Comparison of ENCODE assay signal across 18 cellular contexts in the genomic region with DNA sequence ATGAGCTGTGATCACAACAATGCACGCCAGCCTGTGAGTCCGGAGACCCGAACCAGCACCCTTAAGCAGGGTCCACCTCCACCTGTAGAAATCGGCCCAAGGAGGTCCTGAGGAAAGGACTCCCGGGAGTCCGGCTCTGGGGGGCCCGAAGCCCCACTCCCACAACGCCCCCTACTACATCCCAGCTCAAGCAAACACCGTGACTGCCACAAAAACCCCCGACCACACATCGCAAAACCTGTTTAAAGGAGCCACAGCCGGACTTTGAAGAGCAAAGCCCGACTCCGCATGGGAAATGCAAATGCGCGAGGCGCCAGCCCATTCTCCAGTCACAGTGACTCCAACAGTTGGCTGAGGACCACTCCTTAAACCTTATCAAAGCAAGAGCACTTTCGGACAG.
A peak's percentile ranks its signal among the peaks of the same experiment; 100 is the strongest.
DNase-seq lines count a peak whose midpoint lies in the region; ATAC-seq and TF ChIP-seq lines count a peak whose summit lies in the region.
"Had no signal": no experiment of that assay in that cellular context is flagged by ENCODE, and none has a peak within 500 bp of the region (broad histone marks: within the 10 kb centered on the region; RNA-seq: fewer than 3 reads in every experiment).

No MANE protein-coding gene starts in this region.

- H3K27me3 ChIP-seq in H7 (ENCODE audit: control insufficient read depth, insufficient read depth, low read length) (no peaks in the 10 kb centered on the region), aorta (ENCODE audit: control insufficient read depth in 1 of 2, insufficient read depth in 2 of 2, low read length in 1 of 2) (no peaks in the 10 kb centered on the region)
- H3K27me3 ChIP-seq in naive thymus-derived CD4-positive, alpha-beta T cell (ENCODE audit: control insufficient read depth in 2 of 2, insufficient read depth in 2 of 2, low read length in 2 of 2), result no peaks in the 10 kb centered on the region

- no peaks in the 10 kb centered on the region for H3K4me1 Mint-ChIP-seq in endothelial cell (ENCODE audit: unreplicated experiment)
- no peaks in the 10 kb centered on the region for H3K4me1 Mint-ChIP-seq in naive thymus-derived CD4-positive, alpha-beta T cell
- H3K4me1 Mint-ChIP-seq: CD4-positive, alpha-beta memory T cell; H9 had no signal

- CTCF ChIA-PET in naive thymus-derived CD4-positive, alpha-beta T cell (lab: Charles Lee), result no interaction called here

- H3K4me3 Mint-ChIP-seq in endothelial cell (ENCODE audit: unreplicated experiment), result no peak overlapping the region
- no peak overlapping the region for H3K4me3 Mint-ChIP-seq in naive thymus-derived CD4-positive, alpha-beta T cell
- H3K4me3 Mint-ChIP-seq: CD4-positive, alpha-beta memory T cell; H9 had no signal

- no peak overlapping the region for H3K4me3 ChIP-seq in H7 (ENCODE audit: insufficient read depth, low read depth, low read length)
- H3K4me3 ChIP-seq in aorta (ENCODE audit: low read length in 2 of 2), result no peak overlapping the region
- H3K4me3 ChIP-seq in naive thymus-derived CD4-positive, alpha-beta T cell (ENCODE audit: low read length), result no peak overlapping the region
- H3K4me3 ChIP-seq: GM12878, GM23248 had no signal

- TF ChIP-seq CTCF in GM10266 (IDR thresholded peaks at IDR 0.05; ENCODE audit: control insufficient read depth, insufficient read depth, low read depth, missing control alignments), result no peak
- TF ChIP-seq CTCF in endothelial cell (IDR thresholded peaks at IDR 0.05; ENCODE audit: unreplicated experiment), result no peak

- intact Hi-C loops in aorta (cut with DNase I), result no loop called here
- intact Hi-C loops in naive thymus-derived CD4-positive, alpha-beta T cell (cut with micrococcal nuclease), result no loop called here

- H3K27ac ChIP-seq in aorta (ENCODE audit: low read depth in 1 of 2, low read length in 2 of 2) (no peak overlapping the region), caudate nucleus (ENCODE audit: low read depth, low read length) (no peak overlapping the region)
- no peak overlapping the region for H3K27ac ChIP-seq in naive thymus-derived CD4-positive, alpha-beta T cell (ENCODE audit: low read depth, low read length)
- H3K27ac ChIP-seq: GM23248 had no signal

- ATAC-seq in aorta (ENCODE audit: low FRiP score), result peak; percentile 26
- no peak for ATAC-seq in naive thymus-derived CD4-positive, alpha-beta T cell
- ATAC-seq: GM12878, HCT116 had no signal

- POLR2A ChIA-PET in naive thymus-derived CD4-positive, alpha-beta T cell (lab: Charles Lee), result no interaction called here

- WGBS in aorta, 2 donors, result 74 to 78% methylated on average over 18 of the region's 18 CpGs

- H3K9me3 ChIP-seq in aorta (ENCODE audit: control insufficient read depth, low read length), result no peaks in the 10 kb centered on the region
- H3K9me3 ChIP-seq in naive thymus-derived CD4-positive, alpha-beta T cell (ENCODE audit: control insufficient read depth in 2 of 3, low read length in 3 of 3), result no peaks in the 10 kb centered on the region

- no peaks in the 10 kb centered on the region for H3K4me1 ChIP-seq in aorta (ENCODE audit: control insufficient read depth in 1 of 2, insufficient read depth in 2 of 2, low read length in 2 of 2)
- H3K4me1 ChIP-seq in naive thymus-derived CD4-positive, alpha-beta T cell (ENCODE audit: control insufficient read depth in 2 of 2, insufficient read depth in 2 of 2, low read length in 2 of 2), result no peaks in the 10 kb centered on the region

- H3K27me3 Mint-ChIP-seq in endothelial cell (ENCODE audit: unreplicated experiment), result peaks cover 9% of the 10 kb centered on the region
- no peaks in the 10 kb centered on the region for H3K27me3 Mint-ChIP-seq in naive thymus-derived CD4-positive, alpha-beta T cell
- H3K27me3 Mint-ChIP-seq: CD4-positive, alpha-beta memory T cell had no signal

- DNase-seq in GM10266 (ENCODE audit: extremely low spot score), result peak; percentile 7
- peak; percentile 11 for DNase-seq in H7
- no peak for DNase-seq in endothelial cell (ENCODE audit: low spot score)
- no peak for DNase-seq in aorta
- DNase-seq in NCI-H2107 treated with DMSO at 0.1 percent for 48 hours (lab: John Stamatoyannopoulos, UW; ENCODE audit: unreplicated experiment), result no peak
- DNase-seq in caudate nucleus (lab: John Stamatoyannopoulos, UW), result no peak
- DNase-seq in naive thymus-derived CD4-positive, alpha-beta T cell, result no peak
- no peak for DNase-seq in DMS 273 treated with DMSO at 0.1 percent for 48 hours (lab: John Stamatoyannopoulos, UW)
- DNase-seq: C1 segment of cervical spinal cord; Calu3; CD4-positive, alpha-beta memory T cell; COR-L47; DMS153; DND-41; GM23248; H9 had no signal

- peaks cover 5% of the 10 kb centered on the region for H3K36me3 Mint-ChIP-seq in endothelial cell (ENCODE audit: low read depth, unreplicated experiment)
- peaks cover 0 to 9% (median 0%) of the 10 kb centered on the region in 5 donors for H3K36me3 Mint-ChIP-seq in naive thymus-derived CD4-positive, alpha-beta T cell
- H3K36me3 Mint-ChIP-seq: CD4-positive, alpha-beta memory T cell had no signal

- H3K27ac Mint-ChIP-seq in endothelial cell (ENCODE audit: unreplicated experiment), result peak overlapping the region; percentile 57
- H3K27ac Mint-ChIP-seq in naive thymus-derived CD4-positive, alpha-beta T cell, result no peak overlapping the region
- H3K27ac Mint-ChIP-seq: CD4-positive, alpha-beta memory T cell; H9 had no signal

- peaks cover 31% of the 10 kb centered on the region for H3K9me3 Mint-ChIP-seq in endothelial cell (ENCODE audit: unreplicated experiment)
- peaks cover 3 to 42% (median 20%) of the 10 kb centered on the region in 11 donors for H3K9me3 Mint-ChIP-seq in naive thymus-derived CD4-positive, alpha-beta T cell

- no peaks in the 10 kb centered on the region for H3K36me3 ChIP-seq in H7 (replicated peaks; ENCODE audit: control insufficient read depth, insufficient read depth, low read length)
- H3K36me3 ChIP-seq in aorta (ENCODE audit: control insufficient read depth in 1 of 2, insufficient read depth in 2 of 2, low read length in 1 of 2), result no peaks in the 10 kb centered on the region
- H3K36me3 ChIP-seq in naive thymus-derived CD4-positive, alpha-beta T cell (ENCODE audit: control insufficient read depth in 2 of 3, insufficient read depth in 3 of 3, low read length in 3 of 3), result no peaks in the 10 kb centered on the region

Comparison
In these comparisons a context has a peak if more than half of its experiments do, and no peak if none do; other contexts are left out.
1. DNase-seq: peak in GM10266 (single experiment) and H7 (single experiment); none in endothelial cell (single experiment), aorta (0 of 2), NCI-H2107 treated with DMSO at 0.1 percent for 48 hours (single experiment), caudate nucleus (0 of 61), naive thymus-derived CD4-positive, alpha-beta T cell (0 of 9) and DMS 273 treated with DMSO at 0.1 percent for 48 hours (single experiment).